8 cellular contexts compared by ENCODE assay signal in the genomic region with DNA sequence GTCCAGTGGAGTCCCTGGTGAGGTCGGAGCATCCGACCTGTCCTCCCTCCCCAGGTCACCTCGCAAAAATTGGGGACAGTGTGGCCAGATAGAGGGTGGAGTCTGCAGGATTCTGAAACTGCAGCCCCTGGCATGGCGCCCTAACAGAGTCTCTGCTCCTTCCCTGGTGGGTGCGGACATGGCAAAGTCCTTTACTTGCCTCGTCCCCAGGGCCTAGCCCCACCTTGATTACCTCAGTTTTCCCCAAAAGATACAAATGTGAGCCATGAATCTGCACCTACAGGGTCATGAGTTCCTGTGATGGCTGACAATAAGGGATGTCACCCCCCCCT. TPM values are rescaled to one million over a fixed set of nuclear protein-coding genes. Genes with fewer than 3 reads are reported as not detected.
A peak's percentile ranks its signal among the peaks of the same experiment; 100 is the strongest.
DNase-seq lines count a peak whose midpoint lies in the region; ATAC-seq and TF ChIP-seq lines count a peak whose summit lies in the region.

No MANE protein-coding gene starts in this region.

- no peak; the same call in 1 of the 2 replicates for TF ChIP-seq CTCF in Loucy (conservative IDR thresholded peaks at IDR 0.05; ENCODE audit: low read length)
- peak; percentile 32 for TF ChIP-seq CTCF in endothelial cell (IDR thresholded peaks at IDR 0.05; ENCODE audit: unreplicated experiment)
- TF ChIP-seq CTCF in sigmoid colon (IDR thresholded peaks at IDR 0.05): no peak

- peak overlapping the region; percentile 56 to 84 (median 76) for H3K4me2 ChIP-seq in BLaER1 treated with 17β-estradiol and CSF1 and Interleukin-3, amounts not matched to agents 10 nM and 100 nM
- H3K4me2 ChIP-seq in Loucy (ENCODE audit: low read depth, low read length, poor library complexity, severe bottlenecking): peak overlapping the region; percentile 72

- no peak for DNase-seq in endothelial cell (ENCODE audit: low spot score)
- DNase-seq in sigmoid colon: no peak
- no peak for DNase-seq in NCI-H128 (lab: John Stamatoyannopoulos, UW; ENCODE audit: unreplicated experiment)
- no peak for DNase-seq in putamen (ENCODE audit: low spot score)
- no peak for DNase-seq in NOMO-1 (lab: John Stamatoyannopoulos, UW; ENCODE audit: unreplicated experiment in 2 of 2)

- peak overlapping the region; percentile 72 for H3K4me3 Mint-ChIP-seq in endothelial cell (ENCODE audit: unreplicated experiment)

- H3K27ac ChIP-seq in BLaER1 treated with 17β-estradiol and CSF1 and Interleukin-3, amounts not matched to agents 10 nM and 100 nM: peak overlapping the region in 7 of 11 experiments; percentile 32 to 66 (median 46); a peak in 10 of 22 replicates
- peak overlapping the region; percentile 81 to 89 (median 83) for H3K27ac ChIP-seq in sigmoid colon

- no peaks in the 10 kb centered on the region for H3K36me3 Mint-ChIP-seq in endothelial cell (ENCODE audit: low read depth, unreplicated experiment)

- ATAC-seq in GM21526 (IDR thresholded peaks at IDR 0.05; ENCODE audit: low FRiP score, unreplicated experiment): peak; percentile 39

- WGBS in sigmoid colon, 2 donors: 12 to 17% methylated on average over 6 of the region's 6 CpGs

- H3K27ac Mint-ChIP-seq in endothelial cell (ENCODE audit: unreplicated experiment): no peak overlapping the region

- H3K27me3 Mint-ChIP-seq in endothelial cell (ENCODE audit: unreplicated experiment): peaks cover 2% of the 10 kb centered on the region

- no peaks in the 10 kb centered on the region for H3K36me3 ChIP-seq in BLaER1 treated with 17β-estradiol and CSF1 and Interleukin-3, amounts not matched to agents 10 nM and 100 nM
- H3K36me3 ChIP-seq in Loucy (ENCODE audit: insufficient read depth, low read length) (no peaks in the 10 kb centered on the region), sigmoid colon (no peaks in the 10 kb centered on the region)

- peak overlapping the region; percentile 57 to 76 (median 68) for H3K4me3 ChIP-seq in BLaER1 treated with 17β-estradiol and CSF1 and Interleukin-3, amounts not matched to agents 10 nM and 100 nM
- H3K4me3 ChIP-seq in Loucy (ENCODE audit: low read length, poor library complexity, severe bottlenecking): peak overlapping the region; percentile 91
- peak overlapping the region; percentile 82 to 95 (median 86) for H3K4me3 ChIP-seq in sigmoid colon

- peak overlapping the region; percentile 56 to 88 (median 83); a peak in 19 of 22 replicates for H3K9ac ChIP-seq in BLaER1 treated with 17β-estradiol and CSF1 and Interleukin-3, amounts not matched to agents 10 nM and 100 nM
- peak overlapping the region; percentile 80 for H3K9ac ChIP-seq in Loucy (ENCODE audit: low read depth, low read length, poor library complexity, severe bottlenecking)

- H3F3A ChIP-seq in Loucy (ENCODE audit: low read depth): no peaks in the 10 kb centered on the region

- intact Hi-C loops in sigmoid colon (cut with DNase I): loop anchor here (2.0 kb wide), 1 partner anchor 54 kb away; no protein-coding TSS in a partner anchor

- TF ChIP-seq EP300 in sigmoid colon (IDR thresholded peaks at IDR 0.05): no peak

- H3K9me3 Mint-ChIP-seq in endothelial cell (ENCODE audit: unreplicated experiment): no peaks in the 10 kb centered on the region

- TF ChIP-seq POLR2A in sigmoid colon (IDR thresholded peaks at IDR 0.05): no peak

- no peaks in the 10 kb centered on the region for H4K20me1 ChIP-seq in BLaER1 treated with 17β-estradiol and CSF1 and Interleukin-3, amounts not matched to agents 10 nM and 100 nM
- H4K20me1 ChIP-seq in Loucy (ENCODE audit: insufficient read depth, low read length, poor library complexity, severe bottlenecking): no peaks in the 10 kb centered on the region

- H3K4me1 ChIP-seq in BLaER1 treated with 17β-estradiol and CSF1 and Interleukin-3, amounts not matched to agents 10 nM and 100 nM: peaks cover 5 to 32% (median 23%) of the 10 kb centered on the region in 10 experiments; a peak in 17 of 20 replicates
- H3K4me1 ChIP-seq in Loucy (ENCODE audit: insufficient read depth, low read length, poor library complexity, severe bottlenecking) (peaks cover 9% of the 10 kb centered on the region), sigmoid colon (peaks cover 0 to 18% (median 9%) of the 10 kb centered on the region in 4 donors)

- H3K9me2 ChIP-seq in Loucy (replicated peaks; ENCODE audit: low read depth, low read length): no peaks in the 10 kb centered on the region

- H3K79me2 ChIP-seq in Loucy (ENCODE audit: insufficient read depth, low read length): peaks cover 8% of the 10 kb centered on the region

- H2AFZ ChIP-seq in Loucy (ENCODE audit: low read length): peak overlapping the region; percentile 99

- no peaks in the 10 kb centered on the region for H3K27me3 ChIP-seq in BLaER1 treated with 17β-estradiol and CSF1 and Interleukin-3, amounts not matched to agents 10 nM and 100 nM
- no peaks in the 10 kb centered on the region for H3K27me3 ChIP-seq in Loucy (ENCODE audit: insufficient read depth, low read length, poor library complexity, severe bottlenecking)
- H3K27me3 ChIP-seq in sigmoid colon: no peaks in the 10 kb centered on the region

- H3K9me3 ChIP-seq in BLaER1 treated with 17β-estradiol and CSF1 and Interleukin-3, amounts not matched to agents 10 nM and 100 nM (replicated peaks in 1 of 11): no peaks in the 10 kb centered on the region
- H3K9me3 ChIP-seq in Loucy (ENCODE audit: insufficient read depth, low read depth, low read length): no peaks in the 10 kb centered on the region
- no peaks in the 10 kb centered on the region for H3K9me3 ChIP-seq in sigmoid colon

- no peaks in the 10 kb centered on the region for H3K4me1 Mint-ChIP-seq in endothelial cell (ENCODE audit: unreplicated experiment)

RNA-seq across cellular contexts. Expression of a gene that starts 47.7 kb away (rescaled TPM):
- total RNA-seq in endothelial cell (ENCODE audit: unreplicated experiment) (not detected), sigmoid colon (not detected)
- polyA plus RNA-seq in sigmoid colon: not detected

RNA-seq across cellular contexts. Expression of a gene that starts 55.5 kb away (rescaled TPM):
- total RNA-seq in endothelial cell (ENCODE audit: unreplicated experiment): 54.9 TPM
- total RNA-seq in sigmoid colon: 10 to 100 TPM; 33.2 to 69.2 (median 48.7) TPM
- 100 to 1,000 TPM; 159 to 461 (median 336) TPM for polyA plus RNA-seq in sigmoid colon
